10 cellular contexts compared by ENCODE assay signal in genomic region chr4:62644372-62644771, GRCh38.
A peak's percentile ranks its signal among the peaks of the same experiment; 100 is the strongest.
DNase-seq lines count a peak whose midpoint lies in the region; ATAC-seq and TF ChIP-seq lines count a peak whose summit lies in the region.
"Had no signal": no experiment of that assay in that cellular context is flagged by ENCODE, and none has a peak within 500 bp of the region (broad histone marks: within the 10 kb centered on the region; RNA-seq: fewer than 3 reads in every experiment).

No MANE protein-coding gene starts in this region.

- H3K9me3 Mint-ChIP-seq in MCF 10A (ENCODE audit: unreplicated experiment): peaks cover 5% of the 10 kb centered on the region
- H3K9me3 Mint-ChIP-seq in activated T-cell treated with anti-CD3 and anti-CD28 coated beads, Interleukin-2, amount 50 U/mL, for 4 hours: peaks cover 10% of the 10 kb centered on the region

- no peaks in the 10 kb centered on the region for H3K27me3 Mint-ChIP-seq in MCF 10A (ENCODE audit: insufficient read depth, unreplicated experiment)
- H3K27me3 Mint-ChIP-seq in activated T-cell treated with anti-CD3 and anti-CD28 coated beads, Interleukin-2, amount 50 U/mL, for 4 hours (ENCODE audit: low read depth): no peaks in the 10 kb centered on the region
- H3K27me3 Mint-ChIP-seq: activated naive CD8-positive, alpha-beta T cell treated with anti-CD3 and anti-CD28 coated beads, Interleukin-2, amount 50 U/mL, for 24 hours; B cell had no signal

- DNase-seq in MCF 10A (ENCODE audit: unreplicated experiment) (peak; percentile 78), breast epithelium (ENCODE audit: low spot score in 2 of 2) (no peak), NT2/D1 (ENCODE audit: low read depth, low spot score) (peak; percentile 16), fibroblast of mammary gland (ENCODE audit: low read depth) (peak; percentile 1), aorta (no peak)
- DNase-seq in activated T-cell treated with anti-CD3 and anti-CD28 coated beads, Interleukin-2, amount 50 U/mL, for 4 hours: no peak
- DNase-seq: activated naive CD8-positive, alpha-beta T cell treated with anti-CD3 and anti-CD28 coated beads, Interleukin-2, amount 50 U/mL, for 24 hours had no signal

- H3K9me3 ChIP-seq in breast epithelium: no peaks in the 10 kb centered on the region
- no peaks in the 10 kb centered on the region for H3K9me3 ChIP-seq in NT2/D1 (ENCODE audit: insufficient read depth, low read length)
- no peaks in the 10 kb centered on the region for H3K9me3 ChIP-seq in aorta (ENCODE audit: control insufficient read depth, low read length)

- ATAC-seq in aorta (ENCODE audit: low FRiP score): peak; percentile 60
- ATAC-seq in HG03442 (IDR thresholded peaks at IDR 0.05; ENCODE audit: unreplicated experiment): no peak
- no peak for ATAC-seq in activated T-cell treated with anti-CD3 and anti-CD28 coated beads, Interleukin-2, amount 50 U/mL, for 4 hours
- ATAC-seq in GM18870 (IDR thresholded peaks at IDR 0.05; ENCODE audit: unreplicated experiment): no peak
- ATAC-seq: activated naive CD8-positive, alpha-beta T cell treated with anti-CD3 and anti-CD28 coated beads, Interleukin-2, amount 50 U/mL, for 24 hours had no signal

- H3K27ac Mint-ChIP-seq in MCF 10A (ENCODE audit: low read depth, unreplicated experiment): no peak overlapping the region
- H3K27ac Mint-ChIP-seq: activated naive CD8-positive, alpha-beta T cell treated with anti-CD3 and anti-CD28 coated beads, Interleukin-2, amount 50 U/mL, for 24 hours; B cell had no signal

- no TSS peak for BruUV-seq in MCF 10A (replicated peaks; lab: Mats Ljungman, UMichigan)

- H3K36me3 ChIP-seq in breast epithelium: no peaks in the 10 kb centered on the region
- no peaks in the 10 kb centered on the region for H3K36me3 ChIP-seq in NT2/D1 (ENCODE audit: insufficient read depth, insufficient read length, low read length)
- no peaks in the 10 kb centered on the region for H3K36me3 ChIP-seq in aorta (ENCODE audit: control insufficient read depth in 1 of 2, insufficient read depth in 2 of 2, low read length in 1 of 2)

- H3K9ac ChIP-seq in NT2/D1 (ENCODE audit: insufficient read length, low read depth): no peak overlapping the region

- H3K36me3 Mint-ChIP-seq in MCF 10A (ENCODE audit: insufficient read depth, unreplicated experiment): no peaks in the 10 kb centered on the region
- H3K36me3 Mint-ChIP-seq in activated T-cell treated with anti-CD3 and anti-CD28 coated beads, Interleukin-2, amount 50 U/mL, for 4 hours (ENCODE audit: insufficient read depth): no peaks in the 10 kb centered on the region

- CTCF ChIA-PET in MCF 10A (lab: Yijun Ruan, JAX): interaction anchor here (0.5 to 1.2 kb wide), 15 partner anchors 8 to 1838 kb away, joined by 3 to 6 read pairs (median 3); no protein-coding TSS in a partner anchor

- no peak for TF ChIP-seq POLR2A in breast epithelium (IDR thresholded peaks at IDR 0.05)

- WGBS in aorta, 2 donors: 18 to 20% methylated on average over 3 of the region's 3 CpGs

- POLR2A ChIA-PET in MCF 10A (lab: Yijun Ruan, JAX): interaction anchor here (0.9 kb wide), 1 partner anchor 903 kb away, joined by 3 read pairs; no protein-coding TSS in a partner anchor

- intact Hi-C loops in MCF 10A (cut with micrococcal nuclease) (loop anchor here (1.0 to 10.0 kb wide), 6 partner anchors 240 to 1840 kb away; partner anchors contain the start of gene ADGRL3), breast epithelium (cut with DNase I; ENCODE audit: low total_unique reads) (no loop called here), aorta (cut with DNase I) (no loop called here)

- H3K27ac ChIP-seq in breast epithelium: no peak overlapping the region
- no peak overlapping the region for H3K27ac ChIP-seq in aorta (ENCODE audit: low read depth in 1 of 2, low read length in 2 of 2)

- H3K27me3 ChIP-seq in breast epithelium (no peaks in the 10 kb centered on the region), NT2/D1 (ENCODE audit: insufficient read depth, insufficient read length) (no peaks in the 10 kb centered on the region), aorta (ENCODE audit: control insufficient read depth in 1 of 2, insufficient read depth in 2 of 2, low read length in 1 of 2) (no peaks in the 10 kb centered on the region)

- peaks cover 18% of the 10 kb centered on the region for H3K4me1 Mint-ChIP-seq in MCF 10A (ENCODE audit: insufficient read depth, unreplicated experiment)
- H3K4me1 Mint-ChIP-seq in activated T-cell treated with anti-CD3 and anti-CD28 coated beads, Interleukin-2, amount 50 U/mL, for 4 hours (ENCODE audit: low read depth): no peaks in the 10 kb centered on the region
- H3K4me1 Mint-ChIP-seq: activated naive CD8-positive, alpha-beta T cell treated with anti-CD3 and anti-CD28 coated beads, Interleukin-2, amount 50 U/mL, for 24 hours; B cell had no signal

- no peak overlapping the region for H3K4me3 ChIP-seq in breast epithelium
- H3K4me3 ChIP-seq in NT2/D1 (ENCODE audit: insufficient read length, low read depth): no peak overlapping the region
- H3K4me3 ChIP-seq in fibroblast of mammary gland (ENCODE audit: control insufficient read depth, low read depth, low read length): no peak overlapping the region
- no peak overlapping the region for H3K4me3 ChIP-seq in aorta (ENCODE audit: low read length in 2 of 2)

- H3K4me3 Mint-ChIP-seq in MCF 10A (ENCODE audit: unreplicated experiment): no peak overlapping the region
- H3K4me3 Mint-ChIP-seq in activated T-cell treated with anti-CD3 and anti-CD28 coated beads, Interleukin-2, amount 50 U/mL, for 4 hours: no peak overlapping the region
- H3K4me3 Mint-ChIP-seq: activated naive CD8-positive, alpha-beta T cell treated with anti-CD3 and anti-CD28 coated beads, Interleukin-2, amount 50 U/mL, for 24 hours; B cell had no signal

- peak; percentile 66 for TF ChIP-seq CTCF in MCF 10A (IDR thresholded peaks at IDR 0.05; ENCODE audit: unreplicated experiment)
- no peak for TF ChIP-seq CTCF in breast epithelium (IDR thresholded peaks at IDR 0.05)
- no peak for TF ChIP-seq CTCF in fibroblast of mammary gland (conservative IDR thresholded peaks at IDR 0.05; ENCODE audit: control insufficient read depth, insufficient read depth, low read depth, low read length)

- no peaks in the 10 kb centered on the region for H3K4me1 ChIP-seq in breast epithelium
- H3K4me1 ChIP-seq in NT2/D1 (ENCODE audit: insufficient read depth, insufficient read length): no peaks in the 10 kb centered on the region
- H3K4me1 ChIP-seq in aorta (ENCODE audit: control insufficient read depth in 1 of 2, insufficient read depth in 2 of 2, low read length in 2 of 2): no peaks in the 10 kb centered on the region

Comparison
In these comparisons a context has a peak if more than half of its experiments do, and no peak if none do; other contexts are left out.
1. DNase-seq: peak in MCF 10A (single experiment), NT2/D1 (single experiment) and fibroblast of mammary gland (single experiment); none in breast epithelium (0 of 2), aorta (0 of 2) and activated T-cell treated with anti-CD3 and anti-CD28 coated beads, Interleukin-2, amount 50 U/mL, for 4 hours (single experiment).